In genomic region chr2:169860149-169860548, GRCh38 we compare ENCODE assay signal across 27 cellular contexts.
"Had no signal": no experiment of that assay in that cellular context is flagged by ENCODE, and none has a peak within 500 bp of the region (broad histone marks: within the 10 kb centered on the region; RNA-seq: fewer than 3 reads in every experiment).

No MANE protein-coding gene starts in this region.

- H3K27me3 Mint-ChIP-seq: naive B cell; progenitor cell of endocrine pancreas; stimulated activated memory B cell treated with anti-CD40 and anti-IgM and Interleukin-4, amounts not matched to agents 10 μg/mL and 1 μg/mL and 100 μg/mL, for 72 hours had no signal

- H3K4me2 ChIP-seq: neural progenitor cell, smooth muscle cell had no signal

- H2AFZ ChIP-seq: neural progenitor cell had no signal

- H3K36me3 ChIP-seq: left ventricle myocardium inferior, neural progenitor cell, neutrophil, ovary, right atrium auricular region, right lobe of liver, thyroid gland, transverse colon, upper lobe of left lung had no signal

- H3K4me3 Mint-ChIP-seq: mesothelial cell of epicardium; naive B cell; natural killer cell; nephron progenitor cell; neural progenitor cell; stimulated activated memory B cell treated with anti-CD40 and anti-IgM and Interleukin-4, amounts not matched to agents 10 μg/mL and 1 μg/mL and 100 μg/mL, for 72 hours had no signal

- H3K9ac ChIP-seq: neural progenitor cell had no signal

- H3K36me3 Mint-ChIP-seq: natural killer cell had no signal

- H3K4me1 ChIP-seq: right lobe of liver, testis, transverse colon had no signal

- DNase-seq: islet precursor cell; left ventricle myocardium inferior; mesendoderm; naive B cell; natural killer cell; nephron progenitor cell; occipital lobe; ovary; right lobe of liver; stimulated activated CD4-positive, alpha-beta T cell treated with anti-CD3 and anti-CD28 coated beads, Interleukin-1b, Interleukin-23, amount 100 ng/mL, for 48 hours; stimulated activated CD4-positive, alpha-beta T cell treated with anti-CD3 and anti-CD28 coated beads, Interleukin-2, amount 100 ng/mL, for 48 hours; stimulated activated CD4-positive, alpha-beta T cell treated with anti-CD3 and anti-CD28 coated beads, Interleukin-4, amount 100 ng/mL, for 4 hours; stimulated activated CD8-positive, alpha-beta memory T cell treated with anti-CD3 and anti-CD28 coated beads, Interleukin-4, amount 100 ng/mL, for 48 hours; stimulated activated naive CD8-positive, alpha-beta T cell treated with anti-CD3 and anti-CD28 coated beads, Interleukin-15, Interleukin-2, amounts not matched to agents 100 U/mL and 50 U/mL, for 24 hours; stomach; testis; thyroid gland; transverse colon; upper lobe of left lung had no signal

- H3K27ac ChIP-seq: left ventricle myocardium inferior, neural progenitor cell, neutrophil, ovary, right atrium auricular region, right lobe of liver, stomach, testis, thyroid gland, transverse colon, upper lobe of left lung had no signal

- H3K27ac Mint-ChIP-seq: mesothelial cell of epicardium; natural killer cell; nephron progenitor cell; neural progenitor cell; progenitor cell of endocrine pancreas; stimulated activated memory B cell treated with anti-CD40 and anti-IgM and Interleukin-4, amounts not matched to agents 10 μg/mL and 1 μg/mL and 100 μg/mL, for 72 hours had no signal

- H3K27me3 ChIP-seq: neural progenitor cell, neutrophil, ovary, right atrium auricular region, right lobe of liver, stomach, testis, thyroid gland, transverse colon, upper lobe of left lung had no signal

- H3K4me3 ChIP-seq: left ventricle myocardium inferior, lung, neural progenitor cell, ovary, right atrium auricular region, right lobe of liver, smooth muscle cell, stomach, testis, thyroid gland, transverse colon, upper lobe of left lung had no signal

- H3K4me1 Mint-ChIP-seq: nephron progenitor cell had no signal

- ATAC-seq: natural killer cell; right lobe of liver; stimulated activated memory B cell treated with anti-CD40 and anti-IgM and Interleukin-4, amounts not matched to agents 10 μg/mL and 1 μg/mL and 100 μg/mL, for 72 hours; stimulated activated naive CD8-positive, alpha-beta T cell treated with anti-CD3 and anti-CD28 coated beads, Interleukin-15, Interleukin-2, amounts not matched to agents 100 U/mL and 50 U/mL, for 24 hours had no signal

- H3K9me3 ChIP-seq: left ventricle myocardium inferior, neutrophil, ovary, right atrium auricular region, right lobe of liver, testis, thyroid gland, transverse colon, upper lobe of left lung had no signal

- H3K9me3 Mint-ChIP-seq: naive B cell; natural killer cell; stimulated activated memory B cell treated with anti-CD40 and anti-IgM and Interleukin-4, amounts not matched to agents 10 μg/mL and 1 μg/mL and 100 μg/mL, for 72 hours had no signal
